ENCODE assay signal across 7 cellular contexts in the genomic region with DNA sequence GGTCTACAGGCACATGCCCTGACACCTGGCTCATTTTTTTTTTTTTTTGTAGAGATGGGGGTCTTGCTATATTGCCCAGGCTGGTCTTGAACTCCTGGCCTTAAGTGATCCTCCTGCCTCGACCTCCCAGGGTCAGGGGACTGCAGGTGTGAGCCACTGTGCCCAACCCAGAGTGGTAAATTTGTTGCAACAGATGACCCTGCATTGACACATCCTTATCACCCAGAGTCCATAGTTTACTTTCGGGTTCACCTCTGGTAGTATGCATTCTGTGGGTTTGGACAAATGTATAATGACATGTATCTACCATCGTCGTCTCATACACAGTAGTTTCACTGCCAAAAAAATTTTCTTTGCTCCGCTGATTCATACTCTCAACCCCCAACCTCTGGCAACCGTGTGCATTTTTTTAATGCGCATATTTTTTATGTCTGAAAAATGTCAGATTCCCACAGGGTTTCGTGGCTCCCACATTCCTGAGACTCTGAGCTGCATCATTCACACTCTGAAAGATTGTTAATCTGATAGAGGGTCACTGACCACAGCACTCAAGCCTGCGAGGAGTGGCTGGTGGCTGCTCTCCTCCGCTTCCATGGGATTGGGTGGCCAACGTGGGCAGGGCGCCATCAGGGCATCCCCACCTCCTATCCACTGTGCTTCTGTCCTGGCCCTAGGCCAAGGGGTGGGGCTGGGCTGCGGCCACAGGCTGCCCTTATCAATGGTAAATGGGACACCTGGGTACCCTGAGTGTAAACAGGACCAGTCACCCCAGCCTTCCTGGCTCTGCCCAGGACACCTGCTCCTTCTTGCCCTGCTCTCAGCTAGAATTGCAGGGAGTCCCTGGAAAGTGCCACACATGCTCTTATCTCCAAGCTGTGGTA. TPM values are rescaled to one million over a fixed set of nuclear protein-coding genes. Genes with fewer than 3 reads are reported as not detected.
DNase-seq lines count a peak whose midpoint lies in the region; ATAC-seq and TF ChIP-seq lines count a peak whose summit lies in the region.

No MANE protein-coding gene starts in this region.

- TF ChIP-seq RAD21 in IMR-90 (IDR thresholded peaks at IDR 0.05; ENCODE audit: low read length): peak; percentile 4; the same call in 1 of the 2 replicates

- POLR2A ChIA-PET in IMR-90 (lab: Charles Lee; ENCODE audit: unreplicated experiment): no interaction called here
- POLR2A ChIA-PET in WTC11 (lab: Charles Lee): interaction anchor here (0.6 kb wide), 1 partner anchor 13 kb away, joined by 11 read pairs; no protein-coding TSS in a partner anchor

- peak overlapping the region; percentile 20 for H3K18ac ChIP-seq in IMR-90 (ENCODE audit: low read depth, low read length)

- peaks cover 22% of the 10 kb centered on the region for H3K36me3 ChIP-seq in IMR-90 (ENCODE audit: control insufficient read depth, insufficient read depth, low read length)
- H3K36me3 ChIP-seq in tibial nerve: peaks cover 0 to 16% (median 0%) of the 10 kb centered on the region in 3 donors

- H3K4me2 ChIP-seq in IMR-90 (ENCODE audit: low read depth, low read length): peak overlapping the region; percentile 17

- peak overlapping the region; percentile 62 for H2BK5ac ChIP-seq in IMR-90 (ENCODE audit: low read depth, low read length, poor library complexity, severe bottlenecking)

- H3K14ac ChIP-seq in IMR-90 (replicated peaks; ENCODE audit: low read depth, low read length): peak overlapping the region; percentile 8; the same call in 1 of the 2 replicates

- H3K27me3 ChIP-seq in IMR-90 (ENCODE audit: control insufficient read depth, insufficient read depth, low read length) (no peaks in the 10 kb centered on the region), tibial nerve (no peaks in the 10 kb centered on the region)

- in situ Hi-C loops in IMR-90 (cut with MboI; ENCODE audit: low sequenced_read_pairs): no loop called here

- no peaks in the 10 kb centered on the region for H3K9me3 Mint-ChIP-seq in WTC11

- no peak overlapping the region for H3K9ac ChIP-seq in IMR-90 (ENCODE audit: low read depth, low read length)

- H3K4me1 ChIP-seq in IMR-90 (ENCODE audit: control insufficient read depth, insufficient read depth, low read length) (peaks cover 31% of the 10 kb centered on the region), tibial nerve (peaks cover 0 to 93% (median 73%) of the 10 kb centered on the region in 4 donors)

- peak overlapping the region; percentile 53; the same call in 1 of the 2 replicates for H2BK20ac ChIP-seq in IMR-90 (ENCODE audit: low read depth, low read length)

- TF ChIP-seq EP300 in tibial nerve (IDR thresholded peaks at IDR 0.05): no peak

- dilution Hi-C loops in IMR-90 (cut with HindIII; ENCODE audit: low sequenced_read_pairs, unreplicated experiment): no loop called here

- H3K9me1 ChIP-seq in IMR-90 (ENCODE audit: insufficient read depth, low read length): peaks cover 49% of the 10 kb centered on the region

- H4K8ac ChIP-seq in IMR-90 (ENCODE audit: low read depth in 2 of 2, low read length in 2 of 2): peak overlapping the region; percentile 14 to 34; a peak in 2 of 4 replicates

- peak overlapping the region; percentile 75 for H3K4ac ChIP-seq in IMR-90 (ENCODE audit: low read depth, low read length)

- peaks cover 40 to 94% of the 10 kb centered on the region in 2 experiments for H3K79me1 ChIP-seq in IMR-90 (ENCODE audit: low read depth in 1 of 2, low read length in 2 of 2)

- H3K36me3 Mint-ChIP-seq in WTC11: no peaks in the 10 kb centered on the region

- TF ChIP-seq CTCF in IMR-90 (conservative IDR thresholded peaks at IDR 0.05; ENCODE audit: low read depth, low read length) (no peak), WTC11 (IDR thresholded peaks at IDR 0.05) (no peak), tibial nerve (IDR thresholded peaks at IDR 0.05) (no peak)

- H3K27ac ChIP-seq in IMR-90 (ENCODE audit: insufficient read depth, low read length) (peak overlapping the region; percentile 36), tibial nerve (peak overlapping the region; percentile 56 to 91 (median 72))

- H4K91ac ChIP-seq in IMR-90 (ENCODE audit: insufficient read depth, low read depth, low read length): peak overlapping the region; percentile 51; the same call in 1 of the 2 replicates

- peak overlapping the region; percentile 16; the same call in 1 of the 3 replicates for H2BK15ac ChIP-seq in IMR-90 (ENCODE audit: low read depth, low read length)

- no peak overlapping the region for H2AK9ac ChIP-seq in IMR-90 (replicated peaks; ENCODE audit: low read depth, low read length, poor library complexity)

- no peak for TF ChIP-seq POLR2A in IMR-90 (IDR thresholded peaks at IDR 0.05; ENCODE audit: low read depth, low read length)
- TF ChIP-seq POLR2A in tibial nerve (IDR thresholded peaks at IDR 0.05): no peak

- H4K5ac ChIP-seq in IMR-90 (ENCODE audit: low read depth, low read length): no peak overlapping the region

- peak overlapping the region; percentile 22; the same call in 1 of the 2 replicates for H3K56ac ChIP-seq in IMR-90 (ENCODE audit: extremely low read depth, insufficient read depth, low read length)

- no CpG with 5 or more reads among the region's 13 CpGs for WGBS in IMR-90 (ENCODE audit: extremely low coverage in 2 of 2, insufficient read length in 1 of 2), 2 experiments
- 31 to 40% methylated on average over 10 to 13 of the region's 13 CpGs for WGBS in tibial nerve, 2 donors

- H3K4me1 Mint-ChIP-seq in WTC11: peaks cover 29% of the 10 kb centered on the region

- peak overlapping the region; percentile 34 for H2AFZ ChIP-seq in IMR-90 (replicated peaks; ENCODE audit: low read length, poor library complexity)

- peak overlapping the region; percentile 59 for H2AK5ac ChIP-seq in IMR-90 (ENCODE audit: low read depth, low read length)

- H2BK120ac ChIP-seq in IMR-90 (ENCODE audit: low read depth, low read length): peak overlapping the region; percentile 42

- intact Hi-C loops in IMR-90 (cut with micrococcal nuclease): loop anchor here (1.0 to 2.0 kb wide), 3 partner anchors 20 to 49 kb away; no protein-coding TSS in a partner anchor

- H3K4me3 Mint-ChIP-seq in WTC11: no peak overlapping the region

- ATAC-seq in IMR-90 (ENCODE audit: low read depth) (peak; percentile 85), WTC11 (no peak; the same call in 1 of the 2 replicates)

- 0 out of 2 replicates have a peak overlapping the region, but pooled peaks have one; percentile 8 for H3K23ac ChIP-seq in IMR-90 (ENCODE audit: low read depth, low read length)

- peak overlapping the region; percentile 78; the same call in 1 of the 2 replicates for H3K27ac Mint-ChIP-seq in WTC11

- H3K4me3 ChIP-seq in IMR-90 (ENCODE audit: insufficient read depth, low read depth, low read length): no peak overlapping the region
- H3K4me3 ChIP-seq in tibial nerve: no peak overlapping the region

- H3K9me3 ChIP-seq in IMR-90 (ENCODE audit: control insufficient read depth, insufficient read depth, low read length) (no peaks in the 10 kb centered on the region), tibial nerve (no peaks in the 10 kb centered on the region)

- H4K20me1 ChIP-seq in IMR-90 (ENCODE audit: insufficient read depth, low read length): peaks cover 88% of the 10 kb centered on the region

- CTCF ChIA-PET in IMR-90 (lab: Yijun Ruan, JAX) (interaction anchor here (0.6 kb wide), 2 partner anchors 50 to 497 kb away, joined by 3 read pairs; no protein-coding TSS in a partner anchor), WTC11 (lab: Charles Lee) (interaction anchor here (0.5 to 2.7 kb wide), 4 partner anchors 27 to 59 kb away, joined by 3 to 19 read pairs (median 5); no protein-coding TSS in a partner anchor)

- H3K27me3 Mint-ChIP-seq in WTC11 (ENCODE audit: low read depth): no peaks in the 10 kb centered on the region

- DNase-seq in IMR-90 (peak; percentile 98), WTC11 (ENCODE audit: low spot score) (no peak), islet precursor cell (peak; percentile 57), tibial nerve (ENCODE audit: low spot score in 2 of 2) (no peak), T-helper 1 cell (no peak), GM19240 (ENCODE audit: insufficient read length, low spot score) (no peak), C1 segment of cervical spinal cord (lab: John Stamatoyannopoulos, UW) (no peak)

- BruUV-seq in IMR-90 (replicated peaks; lab: Mats Ljungman, UMichigan): no TSS peak

TF ChIP-seq in IMR-90, 13 proteins besides CTCF, POLR2A, EP300 and RAD21 (continues in another document):
- TF ChIP-seq USF2 (IDR thresholded peaks at IDR 0.05; ENCODE audit: low read depth, low read length) (no peak), BHLHE40 (IDR thresholded peaks at IDR 0.05; ENCODE audit: low read depth, low read length) (no peak; the same call in 1 of the 2 replicates), MAFK (IDR thresholded peaks at IDR 0.05; ENCODE audit: low read depth, low read length) (0 out of 2 replicates have a peak, but pooled peaks have one; percentile 23), SMC3 (IDR thresholded peaks at IDR 0.05; ENCODE audit: low read depth, low read length) (no peak), NFE2L2 (IDR thresholded peaks at IDR 0.05; ENCODE audit: low read depth, low read length) (no peak)

TF ChIP-seq in WTC11, 78 proteins besides CTCF, POLR2A, EP300 and RAD21 (continues in another document):
- TF ChIP-seq ZNF396 (CRISPR knock-in tag; IDR thresholded peaks at IDR 0.05; ENCODE audit: borderline replicate concordance): no peak
- TF ChIP-seq CREM (CRISPR knock-in tag; IDR thresholded peaks at IDR 0.05): no peak
- TF ChIP-seq ZNF121 (CRISPR knock-in tag; IDR thresholded peaks at IDR 0.05): peak; percentile 94
- TF ChIP-seq GABPB1 (CRISPR knock-in tag; IDR thresholded peaks at IDR 0.05): peak; percentile 86
- no peak for TF ChIP-seq E2F5 (CRISPR knock-in tag; IDR thresholded peaks at IDR 0.05)
- no peak for TF ChIP-seq RELA (CRISPR knock-in tag; IDR thresholded peaks at IDR 0.05; ENCODE audit: borderline replicate concordance)

RNA-seq across cellular contexts. Expression of gene NDST1, which starts 9.6 kb away (rescaled TPM):
- total RNA-seq in IMR-90 (2012; rRNA removed) (30.3 and 30.5 TPM in 2 replicates), WTC11 (2021) (58.1 to 69.9 TPM (median 61.5 TPM) in 3 replicates), tibial nerve (100 to 1,000 TPM in 2 of 4 donors, 10 to 100 TPM in 2; 53.2 to 137 (median 104) TPM)
- 80.4 and 101 TPM in 2 replicates for polyA plus RNA-seq in IMR-90 (2012; rRNA removed)
- polyA plus RNA-seq in IMR-90 (2012; cell fraction: cytosol; rRNA removed): 41.4 and 74.0 TPM in 2 replicates
- polyA plus RNA-seq in IMR-90 (2012; cell fraction: nucleus; rRNA removed; ENCODE audit: low replicate concordance): 81.4 and 121 TPM in 2 replicates

Comparison
In these comparisons a context has a peak if more than half of its experiments do, and no peak if none do; other contexts are left out.
1. DNase-seq: peak in IMR-90 (single experiment) and islet precursor cell (single experiment); none in WTC11 (single experiment), tibial nerve (0 of 2), T-helper 1 cell (0 of 5), GM19240 (single experiment) and C1 segment of cervical spinal cord (0 of 14).